ENCODE assay signal across 29 cellular contexts in genomic region chr12:91219919-91220318, GRCh38. TPM values are rescaled to one million over a fixed set of nuclear protein-coding genes. Genes with fewer than 3 reads are reported as not detected.
"Had no signal": no experiment of that assay in that cellular context is flagged by ENCODE, and none has a peak within 500 bp of the region (broad histone marks: within the 10 kb centered on the region; RNA-seq: fewer than 3 reads in every experiment).

No MANE protein-coding gene starts in this region.

- H3K4me1 ChIP-seq: ascending aorta, gastrocnemius medialis, neural progenitor cell, right atrium auricular region had no signal

- H3K27me3 ChIP-seq: ascending aorta, brain microvascular endothelial cell, gastrocnemius medialis, neural progenitor cell, right atrium auricular region had no signal

- H2AFZ ChIP-seq: neural progenitor cell had no signal

- H3K9me3 ChIP-seq: ascending aorta, gastrocnemius medialis, right atrium auricular region, tibial nerve had no signal

- H3K4me2 ChIP-seq: neural progenitor cell had no signal

- H3K9ac ChIP-seq: neural progenitor cell had no signal

- FAIRE-seq: endothelial cell of umbilical vein had no signal

- DNase-seq: activated CD4-positive, alpha-beta memory T cell treated with anti-CD3 and anti-CD28 coated beads for 36 hours; activated CD4-positive, alpha-beta T cell treated with anti-CD3 and anti-CD28 coated beads, Interleukin-2, amount 10 ng/mL, durations not matched to agents 24 days and 14 days; activated CD4-positive, CD25-positive, alpha-beta regulatory T cell treated with anti-CD3 and anti-CD28 coated beads, Interleukin-2, amount 50 U/mL, for 72 hours; activated CD8-positive, alpha-beta memory T cell treated with anti-CD3 and anti-CD28 coated beads, Interleukin-2, amount 50 U/mL, for 4 hours; activated effector memory CD4-positive, alpha-beta T cell treated with anti-CD3 and anti-CD28 coated beads, Interleukin-2, amount 50 U/mL, for 16 hours; activated naive CD4-positive, alpha-beta T cell treated with anti-CD3 and anti-CD28 coated beads, Interleukin-2, amount 10 ng/mL, durations not matched to agents 7 days and 5 days; activated naive CD8-positive, alpha-beta T cell treated with anti-CD3 and anti-CD28 coated beads, Interleukin-2, amount 10 ng/mL, durations not matched to agents 7 days and 5 days; activated T-cell treated with anti-CD3 and anti-CD28 coated beads, Interleukin-2, amount 50 U/mL, for 1 hour; caudate nucleus; cortex of kidney; gastrocnemius medialis; glutamatergic neuron; hippocampal formation; kidney; left colon; mesendoderm; natural killer cell; occipital lobe; stimulated activated CD4-positive, alpha-beta T cell treated with anti-CD3 and anti-CD28 coated beads, Interleukin-2, amount 100 ng/mL, for 48 hours; stimulated activated naive CD4-positive, alpha-beta T cell treated with Interleukin-2 at 50 U/mL for 16 hours; T-helper 17 cell had no signal

- ATAC-seq: gastrocnemius medialis, left colon, natural killer cell, T-helper 17 cell had no signal

- H3K4me3 ChIP-seq: ascending aorta, gastrocnemius medialis, neural progenitor cell, right atrium auricular region, tibial nerve had no signal

- H3K36me3 ChIP-seq: ascending aorta, brain microvascular endothelial cell, gastrocnemius medialis, neural progenitor cell, right atrium auricular region, tibial nerve had no signal

- H3K27ac ChIP-seq: ascending aorta, brain microvascular endothelial cell, gastrocnemius medialis, neural progenitor cell, right atrium auricular region, tibial nerve had no signal

RNA-seq across cellular contexts. Expression of gene DCN, which starts 37.3 kb away (rescaled TPM):
- total RNA-seq: activated CD4-positive, alpha-beta memory T cell treated with anti-CD3 and anti-CD28 coated beads for 36 hours; activated CD4-positive, alpha-beta T cell treated with anti-CD3 and anti-CD28 coated beads, Interleukin-2, amount 10 ng/mL, durations not matched to agents 24 days and 14 days; activated CD8-positive, alpha-beta memory T cell treated with anti-CD3 and anti-CD28 coated beads for 36 hours; activated naive CD8-positive, alpha-beta T cell treated with anti-CD3 and anti-CD28 coated beads, Interleukin-2, amount 10 ng/mL, durations not matched to agents 7 days and 5 days; activated T-helper 1 cell treated with anti-CD3 and anti-CD28 coated beads, Interleukin-12 subunit alpha, Interleukin-12 subunit beta, Interleukin-2, Interleukin-4 antibody, amounts not matched to agents 30 ng/mL and 10 ng/mL and 1 ng/mL, durations not matched to agents 14 hours and 24 hours and 36 hours; T-helper 17 cell had no signal
